17 cellular contexts compared by ENCODE assay signal in the genomic region with DNA sequence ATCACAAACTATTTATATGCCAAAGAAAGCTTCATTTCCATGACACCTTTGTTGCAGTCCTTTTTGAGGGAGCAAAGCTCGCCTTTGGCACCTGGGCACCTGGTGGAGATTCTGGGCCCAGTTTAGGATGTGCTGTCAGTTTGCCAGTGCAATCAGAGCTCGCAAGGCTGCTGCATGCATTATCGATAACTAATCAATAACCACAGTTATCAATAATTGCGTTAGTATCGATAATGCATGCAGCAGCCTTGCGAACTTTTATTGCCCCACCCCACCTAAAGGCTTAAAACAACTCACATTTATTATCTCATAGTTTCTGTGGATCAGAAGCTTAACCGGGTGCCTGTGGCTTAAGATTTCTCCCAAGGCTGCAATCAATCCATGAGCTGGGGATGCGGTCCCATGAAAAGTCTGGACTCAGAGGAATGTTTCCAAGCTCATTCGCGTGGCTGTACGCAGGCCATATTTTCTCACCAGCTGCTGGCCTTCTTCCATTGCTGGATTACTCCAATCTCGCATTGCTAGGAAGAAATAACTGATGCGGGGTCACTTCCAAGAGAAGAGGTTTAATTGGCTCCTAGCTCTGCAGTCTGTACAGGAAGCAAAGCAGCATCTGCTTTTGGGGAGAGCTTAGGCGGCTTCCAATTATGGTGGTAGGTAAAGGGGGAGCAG. TPM values are rescaled to one million over a fixed set of nuclear protein-coding genes. Genes with fewer than 3 reads are reported as not detected.
DNase-seq lines count a peak whose midpoint lies in the region; ATAC-seq and TF ChIP-seq lines count a peak whose summit lies in the region.
"Had no signal": no experiment of that assay in that cellular context is flagged by ENCODE, and none has a peak within 500 bp of the region (broad histone marks: within the 10 kb centered on the region; RNA-seq: fewer than 3 reads in every experiment).

No MANE protein-coding gene starts in this region.

- H3K27ac Mint-ChIP-seq in nephron progenitor cell: peak overlapping the region; percentile 6
- no peak overlapping the region for H3K27ac Mint-ChIP-seq in activated CD8-positive, alpha-beta memory T cell treated with anti-CD3 and anti-CD28 coated beads, Interleukin-2, amount 10 ng/mL, durations not matched to agents 7 days and 5 days
- H3K27ac Mint-ChIP-seq: B cell had no signal

- H3K9me3 ChIP-seq in spleen: no peaks in the 10 kb centered on the region
- H3K9me3 ChIP-seq: SJCRH30 had no signal

- H3K27me3 ChIP-seq in spleen (replicated peaks in 1 of 7): peaks cover 0 to 4% (median 0%) of the 10 kb centered on the region in 7 donors

- H3K4me3 Mint-ChIP-seq in nephron progenitor cell: no peak overlapping the region
- H3K4me3 Mint-ChIP-seq in activated CD8-positive, alpha-beta memory T cell treated with anti-CD3 and anti-CD28 coated beads, Interleukin-2, amount 10 ng/mL, durations not matched to agents 7 days and 5 days: no peak overlapping the region
- H3K4me3 Mint-ChIP-seq: B cell had no signal

- DNase-seq in amniotic epithelial cell (ENCODE audit: low read depth) (peak; percentile 70), fibroblast of peridontal ligament (ENCODE audit: extremely low read depth) (peak; percentile 18), nephron progenitor cell (no peak), spleen (peak; percentile 13), NCI-H526 treated with DMSO at 0.1 percent for 48 hours (lab: John Stamatoyannopoulos, UW) (no peak), NCI-H748 treated with DMSO at 0.1 percent for 48 hours (lab: John Stamatoyannopoulos, UW) (no peak), foreskin melanocyte (no peak)
- no peak for DNase-seq in activated CD8-positive, alpha-beta memory T cell treated with anti-CD3 and anti-CD28 coated beads, Interleukin-2, amount 10 ng/mL, durations not matched to agents 7 days and 5 days
- DNase-seq: DMS 273 treated with DMSO at 0.1 percent for 48 hours, GOT3, NCI-H1694 treated with DMSO at 0.1 percent for 48 hours, NCI-H2107, NCI-H510A, PC-9, SJCRH30 had no signal

- 86 to 94% (median 93%) methylated on average over 13 to 14 of the region's 14 CpGs for WGBS in spleen, 5 donors

- H3K9me3 Mint-ChIP-seq in nephron progenitor cell: peaks cover 3% of the 10 kb centered on the region
- H3K9me3 Mint-ChIP-seq in activated CD8-positive, alpha-beta memory T cell treated with anti-CD3 and anti-CD28 coated beads, Interleukin-2, amount 10 ng/mL, durations not matched to agents 7 days and 5 days (ENCODE audit: low read depth): no peaks in the 10 kb centered on the region

- H3K4me1 Mint-ChIP-seq in nephron progenitor cell: peaks cover 48% of the 10 kb centered on the region
- H3K4me1 Mint-ChIP-seq in activated CD8-positive, alpha-beta memory T cell treated with anti-CD3 and anti-CD28 coated beads, Interleukin-2, amount 10 ng/mL, durations not matched to agents 7 days and 5 days: peaks cover 9% of the 10 kb centered on the region
- H3K4me1 Mint-ChIP-seq: B cell had no signal

- peaks cover 11% of the 10 kb centered on the region for H3K27me3 Mint-ChIP-seq in nephron progenitor cell (ENCODE audit: low read depth, poor library complexity)
- peaks cover 7% of the 10 kb centered on the region for H3K27me3 Mint-ChIP-seq in activated CD8-positive, alpha-beta memory T cell treated with anti-CD3 and anti-CD28 coated beads, Interleukin-2, amount 10 ng/mL, durations not matched to agents 7 days and 5 days

- TF ChIP-seq CTCF in nephron progenitor cell (IDR thresholded peaks at IDR 0.05) (no peak), spleen (IDR thresholded peaks at IDR 0.05 in 8 of 11, conservative IDR thresholded peaks at IDR 0.05 in 3 of 11) (no peak)

- no peaks in the 10 kb centered on the region for H3K4me1 ChIP-seq in spleen

- intact Hi-C loops in spleen (cut with DNase I; ENCODE audit: low total_unique reads): no loop called here

- CTCF ChIA-PET in activated CD8-positive, alpha-beta memory T cell treated with anti-CD3 and anti-CD28 coated beads, Interleukin-2, amount 10 ng/mL, durations not matched to agents 7 days and 5 days (lab: Charles Lee): interaction anchor here (0.7 to 2.1 kb wide), 4 partner anchors 11 to 69 kb away, joined by 3 to 4 read pairs (median 4); no protein-coding TSS in a partner anchor

- ATAC-seq in activated CD8-positive, alpha-beta memory T cell treated with anti-CD3 and anti-CD28 coated beads, Interleukin-2, amount 10 ng/mL, durations not matched to agents 7 days and 5 days: no peak
- ATAC-seq: HCT116 had no signal

- H3K4me3 ChIP-seq in spleen: no peak overlapping the region
- H3K4me3 ChIP-seq: PC-9, SJCRH30 had no signal

- no peaks in the 10 kb centered on the region for H3K36me3 Mint-ChIP-seq in nephron progenitor cell (ENCODE audit: low read depth)
- H3K36me3 Mint-ChIP-seq in activated CD8-positive, alpha-beta memory T cell treated with anti-CD3 and anti-CD28 coated beads, Interleukin-2, amount 10 ng/mL, durations not matched to agents 7 days and 5 days: no peaks in the 10 kb centered on the region

- H3K27ac ChIP-seq in spleen: no peak overlapping the region
- H3K27ac ChIP-seq: PC-9, SJCRH30 had no signal

- TF ChIP-seq POLR2A in spleen (IDR thresholded peaks at IDR 0.05): no peak

- no peaks in the 10 kb centered on the region for H3K36me3 ChIP-seq in spleen
- H3K36me3 ChIP-seq: SJCRH30 had no signal

RNA-seq across cellular contexts. Expression of gene AFAP1, which starts 6.2 kb away (rescaled TPM):
- total RNA-seq in spleen: 10 to 100 TPM in 6 of 7 donors, 1 to 10 TPM in 1; 9.0 to 29.2 (median 14.5) TPM
- polyA plus RNA-seq in spleen: 1 to 10 TPM; 1.6 to 2.4 (median 1.7) TPM
- total RNA-seq in activated CD8-positive, alpha-beta memory T cell treated with anti-CD3 and anti-CD28 coated beads, Interleukin-2, amount 10 ng/mL, durations not matched to agents 7 days and 5 days: 1 to 10 TPM; 5.8 to 5.9 TPM

Comparison
In these comparisons a context has a peak if more than half of its experiments do, and no peak if none do; other contexts are left out.
1. DNase-seq: peak in amniotic epithelial cell (single experiment), fibroblast of peridontal ligament (single experiment) and spleen (single experiment); none in nephron progenitor cell (single experiment), NCI-H526 treated with DMSO at 0.1 percent for 48 hours (single experiment), NCI-H748 treated with DMSO at 0.1 percent for 48 hours (single experiment), activated CD8-positive, alpha-beta memory T cell treated with anti-CD3 and anti-CD28 coated beads, Interleukin-2, amount 10 ng/mL, durations not matched to agents 7 days and 5 days (single experiment) and foreskin melanocyte (single experiment).